8 cellular contexts compared by ENCODE assay signal in the genomic region with DNA sequence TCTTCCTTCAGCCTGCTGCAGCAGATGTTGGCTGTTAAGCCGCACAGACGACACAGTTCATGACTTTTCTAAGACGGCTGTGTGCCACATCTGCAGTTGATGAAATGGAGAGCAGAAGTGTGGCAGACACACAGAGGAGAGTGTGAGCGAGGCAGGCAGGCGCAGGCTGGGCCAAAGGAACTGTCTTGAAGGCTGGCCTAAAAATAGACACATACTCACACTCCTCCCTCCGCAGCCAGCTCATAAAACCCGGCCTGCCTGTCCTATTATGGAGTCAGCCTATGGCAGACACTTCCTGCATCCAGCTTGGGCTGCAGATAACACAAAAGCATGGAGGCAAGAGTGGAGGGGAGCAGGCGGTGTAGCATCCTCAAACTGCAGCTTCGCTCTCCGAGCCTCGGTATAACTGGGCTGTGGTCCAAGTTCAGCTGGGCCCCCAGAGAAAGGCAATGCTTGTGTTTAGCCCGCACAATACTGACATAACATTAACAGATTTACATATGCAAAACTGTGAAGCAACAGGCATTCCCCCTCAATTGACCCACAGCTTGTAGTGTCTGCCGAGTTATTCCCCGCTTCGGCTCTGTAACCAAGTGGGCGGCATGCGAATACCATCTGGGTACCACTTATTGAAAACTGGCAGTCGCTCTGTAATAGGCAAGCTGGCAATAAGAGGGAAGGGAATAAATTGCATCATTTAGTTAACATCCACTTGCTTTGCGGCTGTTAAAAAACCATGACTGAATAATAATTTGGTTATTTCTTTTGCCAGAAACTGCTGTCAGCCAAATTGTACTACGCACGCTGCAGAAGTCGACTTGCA. TPM values are rescaled to one million over a fixed set of nuclear protein-coding genes. Genes with fewer than 3 reads are reported as not detected.
A peak's percentile ranks its signal among the peaks of the same experiment; 100 is the strongest.
DNase-seq lines count a peak whose midpoint lies in the region; ATAC-seq and TF ChIP-seq lines count a peak whose summit lies in the region.

No MANE protein-coding gene starts in this region.

- H3K4me3 Mint-ChIP-seq in chondrocyte (ENCODE audit: unreplicated experiment) = peak overlapping the region; percentile 61

- ATAC-seq in right lobe of liver = peak; percentile 63 to 74 (median 65)

- TF ChIP-seq CTCF in HFF-Myc (IDR thresholded peaks at IDR 0.05; ENCODE audit: low read depth, low read length, missing control alignments) (no peak), chondrocyte (IDR thresholded peaks at IDR 0.05) (no peak), right lobe of liver (IDR thresholded peaks at IDR 0.05) (no peak), tibial nerve (IDR thresholded peaks at IDR 0.05) (no peak)

- H3K4me1 Mint-ChIP-seq in chondrocyte (ENCODE audit: low read depth) = peaks cover 57% of the 10 kb centered on the region

- no peaks in the 10 kb centered on the region for H3K9me3 Mint-ChIP-seq in chondrocyte (ENCODE audit: low read depth)

- DNase-seq in ELF-1 (ENCODE audit: low read depth, low spot score) = peak; percentile 43
- peak; percentile 96 for DNase-seq in HFF-Myc (ENCODE audit: extremely low read depth, low read depth)
- DNase-seq in NOMO-1 (lab: John Stamatoyannopoulos, UW; ENCODE audit: unreplicated experiment in 2 of 2) = peak; percentile 93 to 96
- DNase-seq in chondrocyte (ENCODE audit: low spot score) = no peak
- DNase-seq in right lobe of liver = peak in 2 of 3 donors; percentile 41 to 58
- DNase-seq in tibial nerve (ENCODE audit: low spot score in 2 of 2) = peak; percentile 60 to 68
- DNase-seq in effector CD8-positive, alpha-beta T cell (lab: John Stamatoyannopoulos, UW) = no peak
- DNase-seq in activated T-cell treated with anti-CD3 and anti-CD28 coated beads for 4 hours = no peak

- peak in 1 of 2 donors; percentile 69 for TF ChIP-seq EP300 in tibial nerve (IDR thresholded peaks at IDR 0.05)

- intact Hi-C loops in right lobe of liver (cut with DNase I) = no loop called here

- H3K36me3 ChIP-seq in right lobe of liver (no peaks in the 10 kb centered on the region), tibial nerve (no peaks in the 10 kb centered on the region)

- H3K27me3 ChIP-seq in right lobe of liver (no peaks in the 10 kb centered on the region), tibial nerve (no peaks in the 10 kb centered on the region)

- no peak overlapping the region for H3K27ac ChIP-seq in right lobe of liver
- H3K27ac ChIP-seq in tibial nerve = peak overlapping the region in 3 of 4 donors; percentile 10 to 71 (median 55)

- no peaks in the 10 kb centered on the region for H3K27me3 Mint-ChIP-seq in chondrocyte (ENCODE audit: low read depth)

- no peaks in the 10 kb centered on the region for H3K9me3 ChIP-seq in right lobe of liver
- no peaks in the 10 kb centered on the region for H3K9me3 ChIP-seq in tibial nerve

- 67% methylated on average over 16 of the region's 22 CpGs for WGBS in right lobe of liver (ENCODE audit: insufficient coverage, low coverage, low lambda C conversion rate, missing lambda C conversion rate)
- WGBS in tibial nerve, 2 donors = 23 to 26% methylated on average over 22 of the region's 22 CpGs

- H3K36me3 Mint-ChIP-seq in chondrocyte (ENCODE audit: low read depth) = no peaks in the 10 kb centered on the region

- TF ChIP-seq POLR2A in right lobe of liver (IDR thresholded peaks at IDR 0.05) = no peak
- TF ChIP-seq POLR2A in tibial nerve (IDR thresholded peaks at IDR 0.05) = no peak

- peak overlapping the region; percentile 98 for H3K27ac Mint-ChIP-seq in chondrocyte (ENCODE audit: unreplicated experiment)

- H3K4me3 ChIP-seq in HFF-Myc (replicated peaks; ENCODE audit: low read depth, low read length) (peak overlapping the region; percentile 26), right lobe of liver (no peak overlapping the region), tibial nerve (peak overlapping the region in 3 of 4 donors; percentile 9 to 35 (median 17))

- H3K4me1 ChIP-seq in right lobe of liver = peaks cover 0 to 32% (median 11%) of the 10 kb centered on the region in 4 donors
- H3K4me1 ChIP-seq in tibial nerve = peaks cover 0 to 36% (median 10%) of the 10 kb centered on the region in 4 donors

RNA-seq across cellular contexts. Expression of gene FOXP1, which starts 40.8 kb away (rescaled TPM):
- total RNA-seq in chondrocyte (206 to 249 TPM (median 220 TPM) in 3 replicates), right lobe of liver (10 to 100 TPM; 26.7 to 47.7 (median 35.2) TPM), tibial nerve (100 to 1,000 TPM in 1 of 4 donors, 10 to 100 TPM in 3; 86.4 to 107 (median 93.8) TPM)

Comparison
In these comparisons a context has a peak if more than half of its experiments do, and no peak if none do; other contexts are left out.
1. DNase-seq: peak in ELF-1 (single experiment), HFF-Myc (single experiment), NOMO-1 (2 of 2), right lobe of liver (2 of 3) and tibial nerve (2 of 2); none in chondrocyte (single experiment), effector CD8-positive, alpha-beta T cell (single experiment) and activated T-cell treated with anti-CD3 and anti-CD28 coated beads for 4 hours (single experiment).
2. H3K4me3 ChIP-seq: peak in HFF-Myc (single experiment) and tibial nerve (3 of 4); none in right lobe of liver (0 of 3).
3. H3K27ac ChIP-seq: peak in tibial nerve (3 of 4); none in right lobe of liver (0 of 3).